In genomic region chr5:78615697-78616096, GRCh38 we compare ENCODE assay signal across 1 cellular context.
TF ChIP-seq lines count a peak whose summit lies in the region.

No MANE protein-coding gene starts in this region.

TF ChIP-seq in GM23338, 12 proteins besides CTCF, POLR2A, EP300 and RAD21:
- no peak for TF ChIP-seq STAT1 (IDR thresholded peaks at IDR 0.05; ENCODE audit: unreplicated experiment)
- TF ChIP-seq REST (IDR thresholded peaks at IDR 0.05; ENCODE audit: unreplicated experiment) = no peak
- TF ChIP-seq ZNF114 (CRISPR knock-in tag; IDR thresholded peaks at IDR 0.05) = no peak
- TF ChIP-seq EZH2phosphoT487 (IDR thresholded peaks at IDR 0.05; ENCODE audit: unreplicated experiment) = no peak
- TF ChIP-seq JUNB (IDR thresholded peaks at IDR 0.05; ENCODE audit: unreplicated experiment) = no peak
- TF ChIP-seq NANOG (IDR thresholded peaks at IDR 0.05; ENCODE audit: borderline replicate concordance) = no peak
- TF ChIP-seq EZH2 (IDR thresholded peaks at IDR 0.05; ENCODE audit: low read depth, unreplicated experiment) = no peak
- no peak for TF ChIP-seq ZNF462 (CRISPR knock-in tag; IDR thresholded peaks at IDR 0.05)
